ENCODE assay signal across 8 cellular contexts in genomic region chr12:100200450-100201181, GRCh38. TPM values are rescaled to one million over a fixed set of nuclear protein-coding genes. Genes with fewer than 3 reads are reported as not detected.
A peak's percentile ranks its signal among the peaks of the same experiment; 100 is the strongest.
DNase-seq lines count a peak whose midpoint lies in the region; ATAC-seq and TF ChIP-seq lines count a peak whose summit lies in the region.

ACTR6 (plus strand) TSS chr12:100200815; CDS start chr12:100200852, 37 bp downstream.

- peaks cover 4% of the 10 kb centered on the region for H3K36me3 Mint-ChIP-seq in IgD-negative memory B cell

- H3K27me3 ChIP-seq in muscle layer of colon (ENCODE audit: control insufficient read depth in 1 of 2, insufficient read depth in 2 of 2, low read length in 2 of 2) = no peaks in the 10 kb centered on the region

- no peaks in the 10 kb centered on the region for H3K9me3 Mint-ChIP-seq in IgD-negative memory B cell

- no peaks in the 10 kb centered on the region for H3K36me3 ChIP-seq in muscle layer of colon (ENCODE audit: insufficient read depth, low read length)

- peaks cover 15% of the 10 kb centered on the region for H3K4me1 ChIP-seq in muscle layer of colon (ENCODE audit: insufficient read depth, low read length)

- peak within 1 kb of the TSS; percentile 89 to 98 (median 95) for H3K4me3 Mint-ChIP-seq in IgD-negative memory B cell

- peaks cover 6 to 27% (median 19%) of the 10 kb centered on the region in 3 donors for H3K4me1 Mint-ChIP-seq in IgD-negative memory B cell

- H3K9me3 ChIP-seq in muscle layer of colon (ENCODE audit: low read length) = no peaks in the 10 kb centered on the region

- peak within 1 kb of the TSS; percentile 67 to 80 for H3K4me3 ChIP-seq in muscle layer of colon (ENCODE audit: low read depth in 1 of 2, low read length in 2 of 2)

- peak; percentile 88 for ATAC-seq in GM21529 (IDR thresholded peaks at IDR 0.05; ENCODE audit: unreplicated experiment)

- no peaks in the 10 kb centered on the region for H3K27me3 Mint-ChIP-seq in IgD-negative memory B cell

- DNase-seq in DMS153 (lab: John Stamatoyannopoulos, UW) (peak; percentile 94), OCI-M2 (lab: John Stamatoyannopoulos, UW; ENCODE audit: unreplicated experiment) (peak; percentile 64), activated T-cell treated with anti-CD3 and anti-CD28 coated beads for 4 hours (peak; percentile 98), erythroblast (lab: John Stamatoyannopoulos, UW) (peak; percentile 94 to 95)
- DNase-seq in stimulated activated CD8-positive, alpha-beta memory T cell treated with anti-CD3 and anti-CD28 coated beads, Interleukin-7, amount 100 ng/mL, for 24 hours (ENCODE audit: low read depth) = peak; percentile 96

- TF ChIP-seq POLR2A in erythroblast (IDR thresholded peaks at IDR 0.05; ENCODE audit: low read length) = peak; percentile 84

- peak within 1 kb of the TSS; percentile 75 for H3K9ac ChIP-seq in muscle layer of colon (ENCODE audit: low read length)

- H3K27ac ChIP-seq in muscle layer of colon (ENCODE audit: low read depth, low read length) = peak within 1 kb of the TSS; percentile 65

- H3K27ac Mint-ChIP-seq in IgD-negative memory B cell = peak within 1 kb of the TSS; percentile 62 to 98 (median 93)

RNA-seq across cellular contexts. Expression of gene ACTR6, which starts in this region (rescaled TPM):
- polyA plus RNA-seq in IgD-negative memory B cell = 29.8 TPM

Comparison
In these comparisons a context has a peak if more than half of its experiments do, and no peak if none do; other contexts are left out.
1. Peak in every context shown above with its lines: DNase-seq, ATAC-seq, H3K4me3 ChIP-seq and H3K27ac ChIP-seq.